Comparison of ENCODE assay signal across 1 cellular context in genomic region chr4:168527560-168527959, GRCh38.
TF ChIP-seq lines count a peak whose summit lies in the region.

No MANE protein-coding gene starts in this region.

TF ChIP-seq in GM23338, 12 proteins besides CTCF, POLR2A, EP300 and RAD21 (continued from another document):
- no peak for TF ChIP-seq ZNF331 (CRISPR knock-in tag; IDR thresholded peaks at IDR 0.05; ENCODE audit: low read depth)
- TF ChIP-seq POLR2AphosphoS5 (IDR thresholded peaks at IDR 0.05; ENCODE audit: low read depth): no peak
- TF ChIP-seq CREB1 (CRISPR knock-in tag; IDR thresholded peaks at IDR 0.05; ENCODE audit: low read depth): no peak
